2 cellular contexts compared by ENCODE assay signal in the genomic region with DNA sequence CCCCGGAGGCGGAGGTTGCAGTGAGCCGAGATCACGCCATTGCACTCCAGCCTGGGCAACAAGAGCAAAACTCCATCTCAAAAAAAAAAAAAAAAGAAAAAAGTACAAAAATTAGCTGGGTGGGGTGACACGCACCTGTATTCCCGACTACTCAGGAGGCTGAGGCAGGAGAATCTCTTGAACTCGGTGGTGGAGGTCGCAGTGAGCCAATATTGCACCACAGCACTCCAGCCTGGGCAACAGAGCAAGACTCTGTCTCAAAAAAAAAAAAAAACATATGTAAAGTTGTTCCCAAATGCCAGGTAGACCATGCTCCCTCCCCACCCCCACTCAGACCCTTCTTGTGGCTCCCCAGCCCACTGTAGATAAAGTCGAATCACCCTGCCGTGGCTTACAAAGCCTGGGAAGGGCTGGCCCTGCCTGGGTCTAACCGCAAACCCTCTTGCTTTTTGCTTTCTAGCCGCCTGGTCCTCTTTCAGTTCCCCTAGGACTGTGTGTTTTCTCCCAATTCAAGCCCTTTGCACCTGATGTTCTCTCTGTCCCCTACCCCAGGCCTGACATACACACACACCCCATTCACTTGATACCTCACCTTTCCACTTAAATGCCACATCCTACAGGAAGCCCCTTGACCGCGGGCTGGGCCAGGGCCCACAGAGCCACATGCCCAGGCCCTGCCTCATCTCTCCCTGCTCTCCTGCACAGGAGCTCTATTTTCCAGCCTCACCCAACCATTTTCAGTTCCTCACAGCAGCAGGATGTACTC.
A peak's percentile ranks its signal among the peaks of the same experiment; 100 is the strongest.
TF ChIP-seq lines count a peak whose summit lies in the region.

No MANE protein-coding gene starts in this region.

TF ChIP-seq in GM12878, 131 proteins besides CTCF, POLR2A, EP300 and RAD21 (continues in another document):
- TF ChIP-seq, protein P1, sequence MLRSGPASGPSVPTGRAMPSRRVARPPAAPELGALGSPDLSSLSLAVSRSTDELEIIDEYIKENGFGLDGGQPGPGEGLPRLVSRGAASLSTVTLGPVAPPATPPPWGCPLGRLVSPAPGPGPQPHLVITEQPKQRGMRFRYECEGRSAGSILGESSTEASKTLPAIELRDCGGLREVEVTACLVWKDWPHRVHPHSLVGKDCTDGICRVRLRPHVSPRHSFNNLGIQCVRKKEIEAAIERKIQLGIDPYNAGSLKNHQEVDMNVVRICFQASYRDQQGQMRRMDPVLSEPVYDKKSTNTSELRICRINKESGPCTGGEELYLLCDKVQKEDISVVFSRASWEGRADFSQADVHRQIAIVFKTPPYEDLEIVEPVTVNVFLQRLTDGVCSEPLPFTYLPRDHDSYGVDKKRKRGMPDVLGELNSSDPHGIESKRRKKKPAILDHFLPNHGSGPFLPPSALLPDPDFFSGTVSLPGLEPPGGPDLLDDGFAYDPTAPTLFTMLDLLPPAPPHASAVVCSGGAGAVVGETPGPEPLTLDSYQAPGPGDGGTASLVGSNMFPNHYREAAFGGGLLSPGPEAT (IDR thresholded peaks at IDR 0.05; ENCODE audit: low read depth), result peak; percentile 97
- TF ChIP-seq BHLHE40 (IDR thresholded peaks at IDR 0.05; ENCODE audit: borderline replicate concordance in 1 of 2, low read depth in 2 of 2, low read length in 1 of 2), result peak; percentile 19 to 56; a peak in 1 of 4 replicates
- peak; percentile 77 for TF ChIP-seq CBFB (IDR thresholded peaks at IDR 0.05; ENCODE audit: low read depth)
- TF ChIP-seq POU2F2 (IDR thresholded peaks at IDR 0.05; ENCODE audit: borderline replicate concordance, low read depth, low read length), result 0 out of 3 replicates have a peak, but pooled peaks have one; percentile 22
- TF ChIP-seq CREM (IDR thresholded peaks at IDR 0.05; ENCODE audit: low read depth), result peak; percentile 51
- TF ChIP-seq BCL11A (IDR thresholded peaks at IDR 0.05; ENCODE audit: low read depth, low read length), result peak; percentile 25; the same call in 1 of the 2 replicates
- TF ChIP-seq, protein P2, sequence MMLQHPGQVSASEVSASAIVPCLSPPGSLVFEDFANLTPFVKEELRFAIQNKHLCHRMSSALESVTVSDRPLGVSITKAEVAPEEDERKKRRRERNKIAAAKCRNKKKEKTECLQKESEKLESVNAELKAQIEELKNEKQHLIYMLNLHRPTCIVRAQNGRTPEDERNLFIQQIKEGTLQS (IDR thresholded peaks at IDR 0.05; ENCODE audit: borderline replicate concordance, extremely low read depth, low read depth, low read length), result no peak
- peak; percentile 90; the same call in 1 of the 2 replicates for TF ChIP-seq HDGF (IDR thresholded peaks at IDR 0.05)
- TF ChIP-seq RELA (IDR thresholded peaks at IDR 0.05; ENCODE audit: borderline replicate concordance, partially characterized antibody), result no peak
- TF ChIP-seq KDM1A (IDR thresholded peaks at IDR 0.05; ENCODE audit: borderline replicate concordance), result no peak
- peak; percentile 76 for TF ChIP-seq MTA2 (IDR thresholded peaks at IDR 0.05; ENCODE audit: low read depth)
- 0 out of 2 replicates have a peak, but pooled peaks have one; percentile 46 for TF ChIP-seq LARP7 (IDR thresholded peaks at IDR 0.05)
- TF ChIP-seq MLLT1 (IDR thresholded peaks at IDR 0.05), result peak; percentile 87
- TF ChIP-seq DPF2 (IDR thresholded peaks at IDR 0.05), result peak; percentile 87
- TF ChIP-seq MEF2B (IDR thresholded peaks at IDR 0.05; ENCODE audit: partially characterized antibody, poor library complexity, severe bottlenecking), result peak; percentile 80
- peak; percentile 55 for TF ChIP-seq NFIC (IDR thresholded peaks at IDR 0.05; ENCODE audit: low read depth, low read length)
- peak; percentile 77 for TF ChIP-seq GATAD2B (conservative IDR thresholded peaks at IDR 0.05; ENCODE audit: low read depth)
- peak; percentile 94 for TF ChIP-seq NBN (IDR thresholded peaks at IDR 0.05)
- TF ChIP-seq RUNX3 (IDR thresholded peaks at IDR 0.05; ENCODE audit: low read length), result peak; percentile 96
- no peak for TF ChIP-seq PBX3 (IDR thresholded peaks at IDR 0.05; ENCODE audit: insufficient replicate concordance, low read depth, low read length)
- peak; percentile 63 for TF ChIP-seq ATF7 (IDR thresholded peaks at IDR 0.05; ENCODE audit: low read depth)
- TF ChIP-seq, protein P3, sequence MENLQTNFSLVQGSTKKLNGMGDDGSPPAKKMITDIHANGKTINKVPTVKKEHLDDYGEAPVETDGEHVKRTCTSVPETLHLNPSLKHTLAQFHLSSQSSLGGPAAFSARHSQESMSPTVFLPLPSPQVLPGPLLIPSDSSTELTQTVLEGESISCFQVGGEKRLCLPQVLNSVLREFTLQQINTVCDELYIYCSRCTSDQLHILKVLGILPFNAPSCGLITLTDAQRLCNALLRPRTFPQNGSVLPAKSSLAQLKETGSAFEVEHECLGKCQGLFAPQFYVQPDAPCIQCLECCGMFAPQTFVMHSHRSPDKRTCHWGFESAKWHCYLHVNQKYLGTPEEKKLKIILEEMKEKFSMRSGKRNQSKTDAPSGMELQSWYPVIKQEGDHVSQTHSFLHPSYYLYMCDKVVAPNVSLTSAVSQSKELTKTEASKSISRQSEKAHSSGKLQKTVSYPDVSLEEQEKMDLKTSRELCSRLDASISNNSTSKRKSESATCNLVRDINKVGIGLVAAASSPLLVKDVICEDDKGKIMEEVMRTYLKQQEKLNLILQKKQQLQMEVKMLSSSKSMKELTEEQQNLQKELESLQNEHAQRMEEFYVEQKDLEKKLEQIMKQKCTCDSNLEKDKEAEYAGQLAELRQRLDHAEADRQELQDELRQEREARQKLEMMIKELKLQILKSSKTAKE (IDR thresholded peaks at IDR 0.05; ENCODE audit: low read depth, poor library complexity, severe bottlenecking), result peak; percentile 45
- peak; percentile 73; the same call in 1 of the 2 replicates for TF ChIP-seq PAX5 (IDR thresholded peaks at IDR 0.05; ENCODE audit: borderline replicate concordance, low read depth, low read length)
- peak; percentile 98 for TF ChIP-seq IKZF2 (IDR thresholded peaks at IDR 0.05)
- TF ChIP-seq NR2F1 (conservative IDR thresholded peaks at IDR 0.05), result peak; percentile 33; the same call in 1 of the 2 replicates
- TF ChIP-seq IKZF1 (conservative IDR thresholded peaks at IDR 0.05), result peak; percentile 97

TF ChIP-seq in GM23338, 12 proteins besides CTCF, POLR2A, EP300 and RAD21:
- TF ChIP-seq EZH2phosphoT487 (IDR thresholded peaks at IDR 0.05; ENCODE audit: unreplicated experiment), result no peak
- no peak for TF ChIP-seq JUNB (IDR thresholded peaks at IDR 0.05; ENCODE audit: unreplicated experiment)
- no peak for TF ChIP-seq NANOG (IDR thresholded peaks at IDR 0.05; ENCODE audit: borderline replicate concordance)
- TF ChIP-seq ZNF114 (CRISPR knock-in tag; IDR thresholded peaks at IDR 0.05), result no peak
- no peak for TF ChIP-seq CREB1 (CRISPR knock-in tag; IDR thresholded peaks at IDR 0.05; ENCODE audit: low read depth)
- no peak for TF ChIP-seq EZH2 (IDR thresholded peaks at IDR 0.05; ENCODE audit: low read depth, unreplicated experiment)
- no peak for TF ChIP-seq STAT1 (IDR thresholded peaks at IDR 0.05; ENCODE audit: unreplicated experiment)
- TF ChIP-seq, protein P4, sequence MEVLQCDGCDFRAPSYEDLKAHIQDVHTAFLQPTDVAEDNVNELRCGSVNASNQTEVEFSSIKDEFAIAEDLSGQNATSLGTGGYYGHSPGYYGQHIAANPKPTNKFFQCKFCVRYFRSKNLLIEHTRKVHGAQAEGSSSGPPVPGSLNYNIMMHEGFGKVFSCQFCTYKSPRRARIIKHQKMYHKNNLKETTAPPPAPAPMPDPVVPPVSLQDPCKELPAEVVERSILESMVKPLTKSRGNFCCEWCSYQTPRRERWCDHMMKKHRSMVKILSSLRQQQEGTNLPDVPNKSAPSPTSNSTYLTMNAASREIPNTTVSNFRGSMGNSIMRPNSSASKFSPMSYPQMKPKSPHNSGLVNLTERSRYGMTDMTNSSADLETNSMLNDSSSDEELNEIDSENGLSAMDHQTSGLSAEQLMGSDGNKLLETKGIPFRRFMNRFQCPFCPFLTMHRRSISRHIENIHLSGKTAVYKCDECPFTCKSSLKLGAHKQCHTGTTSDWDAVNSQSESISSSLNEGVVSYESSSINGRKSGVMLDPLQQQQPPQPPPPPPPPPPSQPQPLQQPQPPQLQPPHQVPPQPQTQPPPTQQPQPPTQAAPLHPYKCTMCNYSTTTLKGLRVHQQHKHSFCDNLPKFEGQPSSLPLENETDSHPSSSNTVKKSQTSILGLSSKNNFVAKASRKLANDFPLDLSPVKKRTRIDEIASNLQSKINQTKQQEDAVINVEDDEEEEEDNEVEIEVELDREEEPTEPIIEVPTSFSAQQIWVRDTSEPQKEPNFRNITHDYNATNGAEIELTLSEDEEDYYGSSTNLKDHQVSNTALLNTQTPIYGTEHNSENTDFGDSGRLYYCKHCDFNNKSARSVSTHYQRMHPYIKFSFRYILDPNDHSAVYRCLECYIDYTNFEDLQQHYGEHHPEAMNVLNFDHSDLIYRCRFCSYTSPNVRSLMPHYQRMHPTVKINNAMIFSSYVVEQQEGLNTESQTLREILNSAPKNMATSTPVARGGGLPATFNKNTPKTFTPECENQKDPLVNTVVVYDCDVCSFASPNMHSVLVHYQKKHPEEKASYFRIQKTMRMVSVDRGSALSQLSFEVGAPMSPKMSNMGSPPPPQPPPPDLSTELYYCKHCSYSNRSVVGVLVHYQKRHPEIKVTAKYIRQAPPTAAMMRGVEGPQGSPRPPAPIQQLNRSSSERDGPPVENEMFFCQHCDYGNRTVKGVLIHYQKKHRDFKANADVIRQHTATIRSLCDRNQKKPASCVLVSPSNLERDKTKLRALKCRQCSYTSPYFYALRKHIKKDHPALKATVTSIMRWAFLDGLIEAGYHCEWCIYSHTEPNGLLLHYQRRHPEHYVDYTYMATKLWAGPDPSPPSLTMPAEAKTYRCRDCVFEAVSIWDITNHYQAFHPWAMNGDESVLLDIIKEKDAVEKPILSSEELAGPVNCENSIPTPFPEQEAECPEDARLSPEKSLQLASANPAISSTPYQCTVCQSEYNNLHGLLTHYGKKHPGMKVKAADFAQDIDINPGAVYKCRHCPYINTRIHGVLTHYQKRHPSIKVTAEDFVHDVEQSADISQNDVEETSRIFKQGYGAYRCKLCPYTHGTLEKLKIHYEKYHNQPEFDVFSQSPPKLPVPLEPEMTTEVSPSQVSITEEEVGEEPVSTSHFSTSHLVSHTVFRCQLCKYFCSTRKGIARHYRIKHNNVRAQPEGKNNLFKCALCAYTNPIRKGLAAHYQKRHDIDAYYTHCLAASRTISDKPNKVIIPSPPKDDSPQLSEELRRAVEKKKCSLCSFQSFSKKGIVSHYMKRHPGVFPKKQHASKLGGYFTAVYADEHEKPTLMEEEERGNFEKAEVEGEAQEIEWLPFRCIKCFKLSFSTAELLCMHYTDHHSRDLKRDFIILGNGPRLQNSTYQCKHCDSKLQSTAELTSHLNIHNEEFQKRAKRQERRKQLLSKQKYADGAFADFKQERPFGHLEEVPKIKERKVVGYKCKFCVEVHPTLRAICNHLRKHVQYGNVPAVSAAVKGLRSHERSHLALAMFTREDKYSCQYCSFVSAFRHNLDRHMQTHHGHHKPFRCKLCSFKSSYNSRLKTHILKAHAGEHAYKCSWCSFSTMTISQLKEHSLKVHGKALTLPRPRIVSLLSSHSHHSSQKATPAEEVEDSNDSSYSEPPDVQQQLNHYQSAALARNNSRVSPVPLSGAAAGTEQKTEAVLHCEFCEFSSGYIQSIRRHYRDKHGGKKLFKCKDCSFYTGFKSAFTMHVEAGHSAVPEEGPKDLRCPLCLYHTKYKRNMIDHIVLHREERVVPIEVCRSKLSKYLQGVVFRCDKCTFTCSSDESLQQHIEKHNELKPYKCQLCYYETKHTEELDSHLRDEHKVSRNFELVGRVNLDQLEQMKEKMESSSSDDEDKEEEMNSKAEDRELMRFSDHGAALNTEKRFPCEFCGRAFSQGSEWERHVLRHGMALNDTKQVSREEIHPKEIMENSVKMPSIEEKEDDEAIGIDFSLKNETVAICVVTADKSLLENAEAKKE (CRISPR knock-in tag; IDR thresholded peaks at IDR 0.05), result no peak
- TF ChIP-seq ZNF331 (CRISPR knock-in tag; IDR thresholded peaks at IDR 0.05; ENCODE audit: low read depth), result no peak
- no peak for TF ChIP-seq ETS1 (IDR thresholded peaks at IDR 0.05)
- no peak for TF ChIP-seq POLR2AphosphoS5 (IDR thresholded peaks at IDR 0.05; ENCODE audit: low read depth)
- TF ChIP-seq, protein P5, sequence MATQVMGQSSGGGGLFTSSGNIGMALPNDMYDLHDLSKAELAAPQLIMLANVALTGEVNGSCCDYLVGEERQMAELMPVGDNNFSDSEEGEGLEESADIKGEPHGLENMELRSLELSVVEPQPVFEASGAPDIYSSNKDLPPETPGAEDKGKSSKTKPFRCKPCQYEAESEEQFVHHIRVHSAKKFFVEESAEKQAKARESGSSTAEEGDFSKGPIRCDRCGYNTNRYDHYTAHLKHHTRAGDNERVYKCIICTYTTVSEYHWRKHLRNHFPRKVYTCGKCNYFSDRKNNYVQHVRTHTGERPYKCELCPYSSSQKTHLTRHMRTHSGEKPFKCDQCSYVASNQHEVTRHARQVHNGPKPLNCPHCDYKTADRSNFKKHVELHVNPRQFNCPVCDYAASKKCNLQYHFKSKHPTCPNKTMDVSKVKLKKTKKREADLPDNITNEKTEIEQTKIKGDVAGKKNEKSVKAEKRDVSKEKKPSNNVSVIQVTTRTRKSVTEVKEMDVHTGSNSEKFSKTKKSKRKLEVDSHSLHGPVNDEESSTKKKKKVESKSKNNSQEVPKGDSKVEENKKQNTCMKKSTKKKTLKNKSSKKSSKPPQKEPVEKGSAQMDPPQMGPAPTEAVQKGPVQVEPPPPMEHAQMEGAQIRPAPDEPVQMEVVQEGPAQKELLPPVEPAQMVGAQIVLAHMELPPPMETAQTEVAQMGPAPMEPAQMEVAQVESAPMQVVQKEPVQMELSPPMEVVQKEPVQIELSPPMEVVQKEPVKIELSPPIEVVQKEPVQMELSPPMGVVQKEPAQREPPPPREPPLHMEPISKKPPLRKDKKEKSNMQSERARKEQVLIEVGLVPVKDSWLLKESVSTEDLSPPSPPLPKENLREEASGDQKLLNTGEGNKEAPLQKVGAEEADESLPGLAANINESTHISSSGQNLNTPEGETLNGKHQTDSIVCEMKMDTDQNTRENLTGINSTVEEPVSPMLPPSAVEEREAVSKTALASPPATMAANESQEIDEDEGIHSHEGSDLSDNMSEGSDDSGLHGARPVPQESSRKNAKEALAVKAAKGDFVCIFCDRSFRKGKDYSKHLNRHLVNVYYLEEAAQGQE (IDR thresholded peaks at IDR 0.05; ENCODE audit: unreplicated experiment), result no peak
